Comparison of ENCODE assay signal across 1 cellular context in the genomic region with DNA sequence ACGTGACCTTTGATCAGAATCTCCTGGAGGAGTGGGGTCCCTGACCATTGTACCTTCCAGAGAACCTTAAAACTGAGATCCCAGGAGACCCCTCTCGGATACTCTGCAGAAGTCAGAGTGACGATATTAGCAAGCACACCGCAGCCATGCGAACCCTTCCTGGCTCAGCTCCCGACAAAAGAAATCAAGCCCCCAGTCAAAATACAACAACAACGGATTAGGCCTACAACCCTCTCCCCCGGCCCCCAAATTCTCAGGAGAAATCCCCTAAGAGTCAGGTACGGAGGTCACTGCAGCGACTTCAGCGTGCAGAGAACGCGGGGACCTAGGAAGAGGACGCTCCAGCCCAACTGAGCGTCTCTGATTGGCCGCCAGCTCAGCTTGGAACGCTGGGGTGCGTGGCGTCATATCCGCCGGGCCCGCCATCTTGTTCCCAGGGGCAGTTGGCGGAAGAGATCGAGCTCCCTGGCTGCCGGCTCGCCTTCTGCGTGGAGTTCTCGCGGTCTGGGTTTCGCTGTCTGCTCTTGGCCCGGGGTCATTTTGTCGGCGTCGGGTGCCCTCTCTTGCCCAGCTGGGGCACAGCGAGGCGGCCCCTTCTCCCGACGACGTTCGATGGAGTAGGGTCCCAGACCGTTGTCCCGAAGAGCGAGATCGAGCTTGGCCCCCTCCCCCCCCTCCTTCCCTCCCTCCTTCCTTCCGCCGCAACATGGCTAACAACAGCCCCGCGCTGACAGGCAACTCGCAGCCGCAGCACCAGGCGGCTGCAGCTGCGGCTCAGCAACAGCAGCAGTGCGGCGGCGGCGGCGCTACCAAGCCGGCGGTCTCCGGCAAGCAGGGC.
TF ChIP-seq lines count a peak whose summit lies in the region.

A gene with protein sequence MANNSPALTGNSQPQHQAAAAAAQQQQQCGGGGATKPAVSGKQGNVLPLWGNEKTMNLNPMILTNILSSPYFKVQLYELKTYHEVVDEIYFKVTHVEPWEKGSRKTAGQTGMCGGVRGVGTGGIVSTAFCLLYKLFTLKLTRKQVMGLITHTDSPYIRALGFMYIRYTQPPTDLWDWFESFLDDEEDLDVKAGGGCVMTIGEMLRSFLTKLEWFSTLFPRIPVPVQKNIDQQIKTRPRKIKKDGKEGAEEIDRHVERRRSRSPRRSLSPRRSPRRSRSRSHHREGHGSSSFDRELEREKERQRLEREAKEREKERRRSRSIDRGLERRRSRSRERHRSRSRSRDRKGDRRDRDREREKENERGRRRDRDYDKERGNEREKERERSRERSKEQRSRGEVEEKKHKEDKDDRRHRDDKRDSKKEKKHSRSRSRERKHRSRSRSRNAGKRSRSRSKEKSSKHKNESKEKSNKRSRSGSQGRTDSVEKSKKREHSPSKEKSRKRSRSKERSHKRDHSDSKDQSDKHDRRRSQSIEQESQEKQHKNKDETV (plus strand): TSS at position 425 of the 838 bp plus-strand sequence. CDS start 282 bp downstream, at position 707.

TF ChIP-seq in HepG2, 621 proteins besides CTCF, POLR2A, EP300 and RAD21 (continued from another document and continues in another):
- TF ChIP-seq, protein P1, sequence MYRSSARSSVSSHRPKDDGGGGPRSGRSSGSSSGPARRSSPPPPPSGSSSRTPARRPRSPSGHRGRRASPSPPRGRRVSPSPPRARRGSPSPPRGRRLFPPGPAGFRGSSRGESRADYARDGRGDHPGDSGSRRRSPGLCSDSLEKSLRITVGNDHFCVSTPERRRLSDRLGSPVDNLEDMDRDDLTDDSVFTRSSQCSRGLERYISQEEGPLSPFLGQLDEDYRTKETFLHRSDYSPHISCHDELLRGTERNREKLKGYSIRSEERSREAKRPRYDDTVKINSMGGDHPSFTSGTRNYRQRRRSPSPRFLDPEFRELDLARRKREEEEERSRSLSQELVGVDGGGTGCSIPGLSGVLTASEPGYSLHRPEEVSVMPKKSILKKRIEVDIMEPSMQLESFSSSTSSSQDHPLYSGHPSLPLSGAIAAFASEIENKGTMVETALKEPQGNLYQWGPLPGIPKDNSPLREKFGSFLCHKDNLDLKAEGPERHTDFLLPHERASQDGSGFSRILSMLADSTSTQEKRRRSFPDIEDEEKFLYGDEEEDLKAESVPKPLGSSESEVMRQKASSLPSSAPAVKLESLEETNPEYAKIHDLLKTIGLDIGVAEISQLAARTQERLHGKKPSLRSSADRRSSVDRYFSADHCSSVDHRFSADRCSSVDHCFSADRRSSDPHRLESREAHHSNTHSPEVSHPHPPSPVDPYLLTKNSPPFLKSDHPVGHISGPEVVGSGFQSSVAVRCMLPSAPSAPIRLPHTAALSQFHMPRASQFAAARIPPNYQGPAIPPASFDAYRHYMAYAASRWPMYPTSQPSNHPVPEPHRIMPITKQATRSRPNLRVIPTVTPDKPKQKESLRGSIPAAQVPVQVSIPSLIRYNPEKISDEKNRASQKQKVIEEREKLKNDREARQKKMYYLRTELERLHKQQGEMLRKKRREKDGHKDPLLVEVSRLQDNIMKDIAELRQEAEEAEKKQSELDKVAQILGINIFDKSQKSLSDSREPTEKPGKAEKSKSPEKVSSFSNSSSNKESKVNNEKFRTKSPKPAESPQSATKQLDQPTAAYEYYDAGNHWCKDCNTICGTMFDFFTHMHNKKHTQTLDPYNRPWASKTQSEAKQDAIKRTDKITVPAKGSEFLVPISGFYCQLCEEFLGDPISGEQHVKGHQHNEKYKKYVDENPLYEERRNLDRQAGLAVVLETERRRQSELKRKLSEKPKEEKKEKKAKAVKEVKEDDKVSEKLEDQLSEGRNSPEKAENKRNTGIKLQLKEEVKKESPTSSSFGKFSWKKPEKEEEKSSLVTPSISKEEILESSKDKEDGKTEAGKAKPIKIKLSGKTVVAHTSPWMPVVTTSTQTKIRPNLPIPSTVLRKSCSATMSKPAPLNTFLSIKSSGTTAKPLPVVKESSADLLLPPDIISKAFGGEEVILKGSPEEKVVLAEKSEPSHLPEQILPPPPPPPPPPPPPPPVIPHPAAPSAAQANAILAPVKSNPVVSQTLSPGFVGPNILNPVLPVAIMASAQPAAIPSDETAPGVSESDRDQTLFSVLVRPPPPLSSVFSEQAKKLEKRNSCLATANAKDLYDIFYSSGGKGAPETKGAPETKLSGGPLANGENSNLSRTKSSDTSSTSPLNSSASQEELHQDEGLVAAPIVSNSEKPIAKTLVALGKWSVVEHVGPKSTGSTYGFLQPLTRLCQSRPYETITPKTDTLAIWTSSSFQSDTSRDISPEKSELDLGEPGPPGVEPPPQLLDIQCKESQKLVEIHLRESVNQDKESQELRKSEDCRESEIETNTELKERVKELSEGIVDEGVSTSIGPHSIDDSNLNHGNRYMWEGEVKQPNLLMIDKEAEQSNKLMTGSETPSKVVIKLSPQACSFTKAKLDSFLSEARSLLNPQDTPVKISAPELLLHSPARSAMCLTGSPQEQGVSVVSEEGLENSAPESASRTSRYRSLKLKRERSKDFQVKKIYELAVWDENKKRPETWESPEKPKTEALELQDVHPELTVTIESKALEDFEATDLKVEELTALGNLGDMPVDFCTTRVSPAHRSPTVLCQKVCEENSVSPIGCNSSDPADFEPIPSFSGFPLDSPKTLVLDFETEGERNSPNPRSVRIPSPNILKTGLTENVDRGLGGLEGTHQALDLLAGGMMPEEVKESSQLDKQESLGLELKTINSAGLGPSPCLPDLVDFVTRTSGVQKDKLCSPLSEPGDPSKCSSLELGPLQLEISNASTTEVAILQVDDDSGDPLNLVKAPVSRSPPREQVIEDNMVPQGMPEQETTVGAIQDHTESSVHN (CRISPR knock-in tag; IDR thresholded peaks at IDR 0.05) = no peak; the same call in 1 of the 2 replicates
- TF ChIP-seq KMT2A (CRISPR knock-in tag; IDR thresholded peaks at IDR 0.05) = peak; percentile 85
- TF ChIP-seq, protein P2, sequence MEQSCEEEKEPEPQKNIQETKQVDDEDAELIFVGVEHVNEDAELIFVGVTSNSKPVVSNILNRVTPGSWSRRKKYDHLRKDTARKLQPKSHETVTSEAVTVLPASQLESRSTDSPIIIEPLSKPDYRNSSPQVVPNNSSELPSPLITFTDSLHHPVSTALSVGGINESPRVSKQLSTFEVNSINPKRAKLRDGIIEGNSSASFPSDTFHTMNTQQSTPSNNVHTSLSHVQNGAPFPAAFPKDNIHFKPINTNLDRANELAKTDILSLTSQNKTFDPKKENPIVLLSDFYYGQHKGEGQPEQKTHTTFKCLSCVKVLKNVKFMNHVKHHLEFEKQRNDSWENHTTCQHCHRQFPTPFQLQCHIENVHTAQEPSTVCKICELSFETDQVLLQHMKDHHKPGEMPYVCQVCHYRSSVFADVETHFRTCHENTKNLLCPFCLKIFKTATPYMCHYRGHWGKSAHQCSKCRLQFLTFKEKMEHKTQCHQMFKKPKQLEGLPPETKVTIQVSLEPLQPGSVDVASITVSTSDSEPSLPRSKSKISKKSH (CRISPR knock-in tag; IDR thresholded peaks at IDR 0.05; ENCODE audit: borderline replicate concordance) = peak; percentile 60; the same call in 1 of the 2 replicates
- TF ChIP-seq ZNF788 (CRISPR knock-in tag; IDR thresholded peaks at IDR 0.05; ENCODE audit: borderline replicate concordance) = peak; percentile 79; the same call in 1 of the 2 replicates
- no peak for TF ChIP-seq FOXK2 (IDR thresholded peaks at IDR 0.05)
- TF ChIP-seq DNMT3B (CRISPR knock-in tag; conservative IDR thresholded peaks at IDR 0.05) = peak; percentile 75; the same call in 1 of the 2 replicates
- TF ChIP-seq, protein P3, sequence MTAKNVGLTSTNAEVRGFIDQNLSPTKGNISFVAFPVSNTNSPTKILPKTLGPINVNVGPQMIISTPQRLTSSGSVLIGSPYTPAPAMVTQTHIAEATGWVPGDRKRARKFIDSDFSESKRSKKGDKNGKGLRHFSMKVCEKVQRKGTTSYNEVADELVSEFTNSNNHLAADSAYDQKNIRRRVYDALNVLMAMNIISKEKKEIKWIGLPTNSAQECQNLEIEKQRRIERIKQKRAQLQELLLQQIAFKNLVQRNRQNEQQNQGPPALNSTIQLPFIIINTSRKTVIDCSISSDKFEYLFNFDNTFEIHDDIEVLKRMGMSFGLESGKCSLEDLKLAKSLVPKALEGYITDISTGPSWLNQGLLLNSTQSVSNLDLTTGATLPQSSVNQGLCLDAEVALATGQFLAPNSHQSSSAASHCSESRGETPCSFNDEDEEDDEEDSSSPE (CRISPR knock-in tag; IDR thresholded peaks at IDR 0.05) = peak; percentile 53; the same call in 1 of the 2 replicates
- TF ChIP-seq NFKB2 (CRISPR knock-in tag; IDR thresholded peaks at IDR 0.05; ENCODE audit: borderline replicate concordance) = peak; percentile 90
- peak; percentile 49; the same call in 1 of the 2 replicates for TF ChIP-seq ZNF441 (CRISPR knock-in tag; IDR thresholded peaks at IDR 0.05; ENCODE audit: borderline replicate concordance)
- no peak for TF ChIP-seq TRIM24 (CRISPR knock-in tag; IDR thresholded peaks at IDR 0.05)
- TF ChIP-seq, protein P4, sequence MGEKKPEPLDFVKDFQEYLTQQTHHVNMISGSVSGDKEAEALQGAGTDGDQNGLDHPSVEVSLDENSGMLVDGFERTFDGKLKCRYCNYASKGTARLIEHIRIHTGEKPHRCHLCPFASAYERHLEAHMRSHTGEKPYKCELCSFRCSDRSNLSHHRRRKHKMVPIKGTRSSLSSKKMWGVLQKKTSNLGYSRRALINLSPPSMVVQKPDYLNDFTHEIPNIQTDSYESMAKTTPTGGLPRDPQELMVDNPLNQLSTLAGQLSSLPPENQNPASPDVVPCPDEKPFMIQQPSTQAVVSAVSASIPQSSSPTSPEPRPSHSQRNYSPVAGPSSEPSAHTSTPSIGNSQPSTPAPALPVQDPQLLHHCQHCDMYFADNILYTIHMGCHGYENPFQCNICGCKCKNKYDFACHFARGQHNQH (CRISPR knock-in tag; IDR thresholded peaks at IDR 0.05) = peak; percentile 48; the same call in 1 of the 2 replicates
- TF ChIP-seq RBAK (CRISPR knock-in tag; IDR thresholded peaks at IDR 0.05) = no peak
- peak; percentile 98 for TF ChIP-seq RBFOX2 (IDR thresholded peaks at IDR 0.05; ENCODE audit: low read depth, low read length)
- TF ChIP-seq ZFAT (CRISPR knock-in tag; conservative IDR thresholded peaks at IDR 0.05) = 0 out of 2 replicates have a peak, but pooled peaks have one; percentile 17
- no peak; the same call in 1 of the 2 replicates for TF ChIP-seq JUN (CRISPR knock-in tag; IDR thresholded peaks at IDR 0.05)
- 0 out of 2 replicates have a peak, but pooled peaks have one; percentile 29 for TF ChIP-seq ZFP1 (CRISPR knock-in tag; IDR thresholded peaks at IDR 0.05)
- TF ChIP-seq ZMAT3 (CRISPR knock-in tag; conservative IDR thresholded peaks at IDR 0.05) = no peak
- TF ChIP-seq, protein P5, sequence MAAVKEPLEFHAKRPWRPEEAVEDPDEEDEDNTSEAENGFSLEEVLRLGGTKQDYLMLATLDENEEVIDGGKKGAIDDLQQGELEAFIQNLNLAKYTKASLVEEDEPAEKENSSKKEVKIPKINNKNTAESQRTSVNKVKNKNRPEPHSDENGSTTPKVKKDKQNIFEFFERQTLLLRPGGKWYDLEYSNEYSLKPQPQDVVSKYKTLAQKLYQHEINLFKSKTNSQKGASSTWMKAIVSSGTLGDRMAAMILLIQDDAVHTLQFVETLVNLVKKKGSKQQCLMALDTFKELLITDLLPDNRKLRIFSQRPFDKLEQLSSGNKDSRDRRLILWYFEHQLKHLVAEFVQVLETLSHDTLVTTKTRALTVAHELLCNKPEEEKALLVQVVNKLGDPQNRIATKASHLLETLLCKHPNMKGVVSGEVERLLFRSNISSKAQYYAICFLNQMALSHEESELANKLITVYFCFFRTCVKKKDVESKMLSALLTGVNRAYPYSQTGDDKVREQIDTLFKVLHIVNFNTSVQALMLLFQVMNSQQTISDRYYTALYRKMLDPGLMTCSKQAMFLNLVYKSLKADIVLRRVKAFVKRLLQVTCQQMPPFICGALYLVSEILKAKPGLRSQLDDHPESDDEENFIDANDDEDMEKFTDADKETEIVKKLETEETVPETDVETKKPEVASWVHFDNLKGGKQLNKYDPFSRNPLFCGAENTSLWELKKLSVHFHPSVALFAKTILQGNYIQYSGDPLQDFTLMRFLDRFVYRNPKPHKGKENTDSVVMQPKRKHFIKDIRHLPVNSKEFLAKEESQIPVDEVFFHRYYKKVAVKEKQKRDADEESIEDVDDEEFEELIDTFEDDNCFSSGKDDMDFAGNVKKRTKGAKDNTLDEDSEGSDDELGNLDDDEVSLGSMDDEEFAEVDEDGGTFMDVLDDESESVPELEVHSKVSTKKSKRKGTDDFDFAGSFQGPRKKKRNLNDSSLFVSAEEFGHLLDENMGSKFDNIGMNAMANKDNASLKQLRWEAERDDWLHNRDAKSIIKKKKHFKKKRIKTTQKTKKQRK (IDR thresholded peaks at IDR 0.05; ENCODE audit: low read length) = no peak
